ENCODE assay signal across 13 cellular contexts in genomic region chr5:35781181-35781580, GRCh38.
DNase-seq lines count a peak whose midpoint lies in the region; ATAC-seq and TF ChIP-seq lines count a peak whose summit lies in the region.
"Had no signal": no experiment of that assay in that cellular context is flagged by ENCODE, and none has a peak within 500 bp of the region (broad histone marks: within the 10 kb centered on the region; RNA-seq: fewer than 3 reads in every experiment).

No MANE protein-coding gene starts in this region.

- H3K9me3 ChIP-seq in OCI-LY7 (ENCODE audit: low read length) (no peaks in the 10 kb centered on the region), spleen (no peaks in the 10 kb centered on the region), testis (no peaks in the 10 kb centered on the region)
- H3K9me3 ChIP-seq: breast epithelium, pancreas had no signal

- peak overlapping the region; percentile 70 for H3K4me3 Mint-ChIP-seq in activated naive CD4-positive, alpha-beta T cell treated with anti-CD3 and anti-CD28 coated beads for 36 hours
- H3K4me3 Mint-ChIP-seq in effector memory CD8-positive, alpha-beta T cell = peak overlapping the region; percentile 2 to 32
- H3K4me3 Mint-ChIP-seq: memory B cell had no signal

- H2AFZ ChIP-seq in OCI-LY7 (ENCODE audit: low read length) = peak overlapping the region; percentile 79

- POLR2A ChIA-PET in OCI-LY7 (lab: Charles Lee) = interaction anchor here (0.6 to 1.8 kb wide), 9 partner anchors 9 to 143 kb away, joined by 3 to 12 read pairs (median 5); no protein-coding TSS in a partner anchor

- 0 out of 2 replicates have a peak, but pooled peaks have one; percentile 7 for TF ChIP-seq CTCF in OCI-LY7 (conservative IDR thresholded peaks at IDR 0.05; ENCODE audit: low read length)
- no peak for TF ChIP-seq CTCF in spleen (IDR thresholded peaks at IDR 0.05 in 8 of 11, conservative IDR thresholded peaks at IDR 0.05 in 3 of 11)
- no peak for TF ChIP-seq CTCF in testis (IDR thresholded peaks at IDR 0.05)

- H3K79me2 ChIP-seq in OCI-LY7 (ENCODE audit: insufficient read depth, low read depth, low read length) = no peaks in the 10 kb centered on the region

- peak overlapping the region; percentile 4 for H3K4me2 ChIP-seq in OCI-LY7 (ENCODE audit: low read length)

- TF ChIP-seq POLR2A in spleen (IDR thresholded peaks at IDR 0.05) = peak in 1 of 3 donors; percentile 40
- no peak for TF ChIP-seq POLR2A in testis (IDR thresholded peaks at IDR 0.05)

- peaks cover 75% of the 10 kb centered on the region for H3K4me1 Mint-ChIP-seq in activated naive CD4-positive, alpha-beta T cell treated with anti-CD3 and anti-CD28 coated beads for 36 hours (ENCODE audit: low read depth)
- H3K4me1 Mint-ChIP-seq in effector memory CD8-positive, alpha-beta T cell (ENCODE audit: low read depth in 2 of 2) = peaks cover 37 to 51% of the 10 kb centered on the region in 2 donors
- H3K4me1 Mint-ChIP-seq: memory B cell had no signal

- DNase-seq in activated naive CD4-positive, alpha-beta T cell treated with anti-CD3 and anti-CD28 coated beads for 36 hours = no peak
- no peak for DNase-seq in activated naive CD4-positive, alpha-beta T cell treated with anti-CD3 and anti-CD28 coated beads, Interleukin-2, amount 50 U/mL, for 16 hours
- DNase-seq in OCI-LY7 (ENCODE audit: low spot score) = no peak
- no peak for DNase-seq in effector memory CD8-positive, alpha-beta T cell
- DNase-seq in spleen = no peak
- DNase-seq in testis = no peak
- no peak for DNase-seq in inferior parietal cortex (ENCODE audit: extremely low spot score)
- DNase-seq: hypothalamus, pancreas had no signal

- no peaks in the 10 kb centered on the region for H4K20me1 ChIP-seq in OCI-LY7 (ENCODE audit: insufficient read depth, low read length)

- H3K4me1 ChIP-seq in OCI-LY7 (ENCODE audit: insufficient read depth, low read length, poor library complexity, severe bottlenecking) = peaks cover 21% of the 10 kb centered on the region
- peaks cover 0 to 38% (median 16%) of the 10 kb centered on the region in 6 donors for H3K4me1 ChIP-seq in spleen
- H3K4me1 ChIP-seq in testis = no peaks in the 10 kb centered on the region
- H3K4me1 ChIP-seq: breast epithelium, pancreas had no signal

- CTCF ChIA-PET in activated naive CD4-positive, alpha-beta T cell treated with anti-CD3 and anti-CD28 coated beads for 36 hours (lab: Charles Lee) = interaction anchor here (0.6 to 12.8 kb wide), 12 partner anchors 9 to 164 kb away, joined by 3 to 163 read pairs (median 6); partner anchors contain the start of genes IL7R and SPEF2
- CTCF ChIA-PET in OCI-LY7 (lab: Charles Lee; ENCODE audit: unreplicated experiment) = interaction anchor here (1.2 to 2.3 kb wide), 2 partner anchors 9 to 144 kb away, joined by 3 to 7 read pairs; no protein-coding TSS in a partner anchor

- peak overlapping the region; percentile 93 for H3K27ac Mint-ChIP-seq in activated naive CD4-positive, alpha-beta T cell treated with anti-CD3 and anti-CD28 coated beads for 36 hours
- H3K27ac Mint-ChIP-seq in effector memory CD8-positive, alpha-beta T cell = peak overlapping the region; percentile 12 to 39
- H3K27ac Mint-ChIP-seq: memory B cell had no signal

- BruUV-seq in OCI-LY7 (replicated peaks; lab: Mats Ljungman, UMichigan) = no TSS peak

- no peak overlapping the region for H3K4me3 ChIP-seq in OCI-LY7 (ENCODE audit: low read depth, low read length, poor library complexity, severe bottlenecking)
- H3K4me3 ChIP-seq in spleen = peak overlapping the region in 4 of 8 donors; percentile 13 to 29 (median 16)
- H3K4me3 ChIP-seq in testis = no peak overlapping the region
- H3K4me3 ChIP-seq: breast epithelium, pancreas had no signal

- no peaks in the 10 kb centered on the region for H3K36me3 Mint-ChIP-seq in activated naive CD4-positive, alpha-beta T cell treated with anti-CD3 and anti-CD28 coated beads for 36 hours (ENCODE audit: low read depth)
- no peaks in the 10 kb centered on the region for H3K36me3 Mint-ChIP-seq in effector memory CD8-positive, alpha-beta T cell (ENCODE audit: insufficient read depth)
- H3K36me3 Mint-ChIP-seq: memory B cell had no signal

- H3K9me3 Mint-ChIP-seq in activated naive CD4-positive, alpha-beta T cell treated with anti-CD3 and anti-CD28 coated beads for 36 hours = no peaks in the 10 kb centered on the region
- no peaks in the 10 kb centered on the region for H3K9me3 Mint-ChIP-seq in effector memory CD8-positive, alpha-beta T cell
- H3K9me3 Mint-ChIP-seq: memory B cell had no signal

- no peaks in the 10 kb centered on the region for H3K27me3 ChIP-seq in spleen (replicated peaks in 1 of 7)
- H3K27me3 ChIP-seq in testis = no peaks in the 10 kb centered on the region
- H3K27me3 ChIP-seq: breast epithelium, pancreas had no signal

- ATAC-seq in effector memory CD8-positive, alpha-beta T cell (replicated peaks) = no peak
- no peak for ATAC-seq in GM18873 (IDR thresholded peaks at IDR 0.05; ENCODE audit: low FRiP score, unreplicated experiment)
- ATAC-seq: pancreas had no signal

- H3K36me3 ChIP-seq in OCI-LY7 (ENCODE audit: insufficient read depth, low read length) = no peaks in the 10 kb centered on the region
- H3K36me3 ChIP-seq in spleen = no peaks in the 10 kb centered on the region
- H3K36me3 ChIP-seq in testis (ENCODE audit: low read depth, missing control alignments) = no peaks in the 10 kb centered on the region
- H3K36me3 ChIP-seq: breast epithelium, pancreas had no signal

- H3K27ac ChIP-seq in OCI-LY7 (ENCODE audit: low read depth, low read length, poor library complexity, severe bottlenecking) (no peak overlapping the region), spleen (peak overlapping the region; percentile 27 to 81 (median 68)), testis (no peak overlapping the region)
- H3K27ac ChIP-seq: breast epithelium, pancreas, RWPE1 had no signal

- 44 to 59% (median 55%) methylated on average over 2 of the region's 2 CpGs for WGBS in spleen, 5 donors
- 44 to 54% methylated on average over 2 of the region's 2 CpGs for WGBS in testis, 2 donors

- no peaks in the 10 kb centered on the region for H3K9me2 ChIP-seq in OCI-LY7 (ENCODE audit: insufficient read depth, low read length)

- H3K27me3 Mint-ChIP-seq in activated naive CD4-positive, alpha-beta T cell treated with anti-CD3 and anti-CD28 coated beads for 36 hours (ENCODE audit: low read depth) = no peaks in the 10 kb centered on the region
- H3K27me3 Mint-ChIP-seq in effector memory CD8-positive, alpha-beta T cell = no peaks in the 10 kb centered on the region

- intact Hi-C loops in activated naive CD4-positive, alpha-beta T cell treated with anti-CD3 and anti-CD28 coated beads for 36 hours (cut with micrococcal nuclease) = loop anchor here (5.0 to 10.0 kb wide), 2 partner anchors 371 to 856 kb away; partner anchors contain the start of genes DNAJC21, LMBRD2 and SKP2
- intact Hi-C loops in OCI-LY7 (cut with micrococcal nuclease; ENCODE audit: unreplicated experiment) (no loop called here), spleen (cut with DNase I; ENCODE audit: low total_unique reads) (no loop called here), testis (cut with DNase I; ENCODE audit: low total_unique reads) (no loop called here)

Comparison
In these comparisons a context has a peak if more than half of its experiments do, and no peak if none do; other contexts are left out.
1. H3K27ac ChIP-seq: peak in spleen (8 of 8); none in OCI-LY7 (single experiment) and testis (0 of 2).